ENCODE assay signal across 9 cellular contexts in the genomic region with DNA sequence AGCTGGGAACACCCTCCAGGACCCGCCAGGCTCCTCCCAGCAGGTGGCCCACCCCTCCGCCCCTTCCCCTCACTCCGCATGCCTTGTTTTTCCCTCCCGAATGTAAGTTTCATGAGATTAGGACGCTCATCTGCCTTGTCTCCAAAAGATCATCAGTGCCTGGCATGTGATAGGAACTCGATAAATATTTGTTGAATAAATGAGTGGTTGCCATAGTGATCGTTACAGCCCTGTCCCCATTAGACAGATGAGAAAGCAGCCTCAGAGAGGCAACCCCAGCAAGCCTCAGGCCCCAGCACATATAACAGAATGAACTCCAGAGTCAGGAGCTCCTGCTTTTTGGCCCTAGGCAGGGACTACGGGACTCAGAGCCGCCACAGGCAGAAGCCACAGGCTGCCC. TPM values are rescaled to one million over a fixed set of nuclear protein-coding genes. Genes with fewer than 3 reads are reported as not detected.
DNase-seq lines count a peak whose midpoint lies in the region; ATAC-seq, FAIRE-seq and TF ChIP-seq lines count a peak whose summit lies in the region.
"Had no signal": no experiment of that assay in that cellular context is flagged by ENCODE, and none has a peak within 500 bp of the region (broad histone marks: within the 10 kb centered on the region; RNA-seq: fewer than 3 reads in every experiment).

No MANE protein-coding gene starts in this region.

- no peak for DNase-seq in activated naive CD8-positive, alpha-beta T cell treated with anti-CD3 and anti-CD28 coated beads, Interleukin-2, amount 10 ng/mL, durations not matched to agents 7 days and 5 days
- DNase-seq in activated naive CD8-positive, alpha-beta T cell treated with anti-CD3 and anti-CD28 coated beads, Interleukin-2, amount 50 U/mL, for 24 hours: no peak
- DNase-seq in adipocyte (ENCODE audit: low read depth) (peak; percentile 3), lung (ENCODE audit: low spot score) (no peak), transverse colon (no peak), GM19239 (ENCODE audit: insufficient read length, low spot score) (no peak), spleen (no peak), GOT3 (lab: John Stamatoyannopoulos, UW) (no peak)

- no peak overlapping the region for H3K4me3 Mint-ChIP-seq in activated naive CD8-positive, alpha-beta T cell treated with anti-CD3 and anti-CD28 coated beads, Interleukin-2, amount 10 ng/mL, durations not matched to agents 7 days and 5 days
- H3K4me3 Mint-ChIP-seq in activated naive CD8-positive, alpha-beta T cell treated with anti-CD3 and anti-CD28 coated beads, Interleukin-2, amount 50 U/mL, for 24 hours: no peak overlapping the region

- intact Hi-C loops in transverse colon (cut with DNase I; ENCODE audit: low total_unique reads): no loop called here
- intact Hi-C loops in spleen (cut with DNase I; ENCODE audit: low total_unique reads): no loop called here

- ATAC-seq in activated naive CD8-positive, alpha-beta T cell treated with anti-CD3 and anti-CD28 coated beads, Interleukin-2, amount 10 ng/mL, durations not matched to agents 7 days and 5 days (ENCODE audit: low read depth): no peak
- ATAC-seq in activated naive CD8-positive, alpha-beta T cell treated with anti-CD3 and anti-CD28 coated beads, Interleukin-2, amount 50 U/mL, for 24 hours: no peak
- ATAC-seq in lung (ENCODE audit: insufficient read depth, low FRiP score): no peak

- peak overlapping the region; percentile 83 for H3K27ac Mint-ChIP-seq in activated naive CD8-positive, alpha-beta T cell treated with anti-CD3 and anti-CD28 coated beads, Interleukin-2, amount 10 ng/mL, durations not matched to agents 7 days and 5 days
- H3K27ac Mint-ChIP-seq in activated naive CD8-positive, alpha-beta T cell treated with anti-CD3 and anti-CD28 coated beads, Interleukin-2, amount 50 U/mL, for 24 hours: no peak overlapping the region

- H3K36me3 ChIP-seq in adipocyte (ENCODE audit: control insufficient read depth, insufficient read depth, low read length, severe bottlenecking) (peaks cover 8% of the 10 kb centered on the region), lung (ENCODE audit: control insufficient read depth in 2 of 2, insufficient read depth in 2 of 2, low read length in 2 of 2) (peaks cover 0 to 5% of the 10 kb centered on the region in 2 donors), transverse colon (no peaks in the 10 kb centered on the region), spleen (peaks cover 0 to 29% (median 3%) of the 10 kb centered on the region in 6 donors)

- H3K4me1 Mint-ChIP-seq in activated naive CD8-positive, alpha-beta T cell treated with anti-CD3 and anti-CD28 coated beads, Interleukin-2, amount 10 ng/mL, durations not matched to agents 7 days and 5 days: peaks cover 31% of the 10 kb centered on the region
- peaks cover 38% of the 10 kb centered on the region for H3K4me1 Mint-ChIP-seq in activated naive CD8-positive, alpha-beta T cell treated with anti-CD3 and anti-CD28 coated beads, Interleukin-2, amount 50 U/mL, for 24 hours

- H3K27me3 Mint-ChIP-seq in activated naive CD8-positive, alpha-beta T cell treated with anti-CD3 and anti-CD28 coated beads, Interleukin-2, amount 10 ng/mL, durations not matched to agents 7 days and 5 days: peaks cover 2% of the 10 kb centered on the region
- H3K27me3 Mint-ChIP-seq in activated naive CD8-positive, alpha-beta T cell treated with anti-CD3 and anti-CD28 coated beads, Interleukin-2, amount 50 U/mL, for 24 hours: no peaks in the 10 kb centered on the region

- TF ChIP-seq POLR2A in transverse colon (IDR thresholded peaks at IDR 0.05): no peak
- TF ChIP-seq POLR2A in spleen (IDR thresholded peaks at IDR 0.05): no peak

- no peak for TF ChIP-seq CTCF in lung (IDR thresholded peaks at IDR 0.05; ENCODE audit: control extremely low read depth, extremely low read depth)
- no peak for TF ChIP-seq CTCF in transverse colon (IDR thresholded peaks at IDR 0.05)
- no peak for TF ChIP-seq CTCF in spleen (IDR thresholded peaks at IDR 0.05 in 8 of 11, conservative IDR thresholded peaks at IDR 0.05 in 3 of 11)

- in situ Hi-C loops in transverse colon (cut with MboI; ENCODE audit: low pct_ligation_motif_present in 1 of 4, low pct_unique_long_range_greater_than_20kb in 1 of 4, low sequenced_read_pairs in 3 of 4): no loop called here

- H3K9me3 ChIP-seq in adipocyte (ENCODE audit: control insufficient read depth, low read length) (no peaks in the 10 kb centered on the region), lung (ENCODE audit: control insufficient read depth in 2 of 2, insufficient read depth in 1 of 2, low read length in 1 of 2) (no peaks in the 10 kb centered on the region), transverse colon (no peaks in the 10 kb centered on the region), spleen (no peaks in the 10 kb centered on the region)

- 69 to 78% methylated on average over 9 of the region's 9 CpGs for WGBS in lung, 2 donors
- 0 to 44% methylated on average over 1 to 9 of the region's 9 CpGs for WGBS in transverse colon (ENCODE audit: low coverage in 1 of 2), 2 donors
- WGBS in spleen, 5 donors: 80 to 92% (median 83%) methylated on average over 9 of the region's 9 CpGs

- H3K4me3 ChIP-seq in adipocyte (ENCODE audit: low read length) (no peak overlapping the region), lung (no peak overlapping the region), transverse colon (no peak overlapping the region), spleen (no peak overlapping the region)

- H3K4me1 ChIP-seq in adipocyte (ENCODE audit: control insufficient read depth, insufficient read depth, low read length) (peaks cover 58% of the 10 kb centered on the region), lung (ENCODE audit: control insufficient read depth in 2 of 2, insufficient read depth in 2 of 2, low read length in 2 of 2) (peaks cover 0 to 33% of the 10 kb centered on the region in 2 donors), transverse colon (peaks cover 31 to 66% (median 55%) of the 10 kb centered on the region in 4 donors), spleen (peaks cover 14 to 77% (median 46%) of the 10 kb centered on the region in 6 donors)

- TF ChIP-seq EP300 in transverse colon (IDR thresholded peaks at IDR 0.05; ENCODE audit: low read depth): no peak

- FAIRE-seq in GM19239 (lab: Jason Lieb, UNC): no peak

- H3K36me3 Mint-ChIP-seq in activated naive CD8-positive, alpha-beta T cell treated with anti-CD3 and anti-CD28 coated beads, Interleukin-2, amount 10 ng/mL, durations not matched to agents 7 days and 5 days: no peaks in the 10 kb centered on the region
- H3K36me3 Mint-ChIP-seq in activated naive CD8-positive, alpha-beta T cell treated with anti-CD3 and anti-CD28 coated beads, Interleukin-2, amount 50 U/mL, for 24 hours (ENCODE audit: low read depth): no peaks in the 10 kb centered on the region

- H3K27me3 ChIP-seq in adipocyte (replicated peaks; ENCODE audit: control insufficient read depth, insufficient read depth, low read length) (no peaks in the 10 kb centered on the region), lung (ENCODE audit: control insufficient read depth, insufficient read depth) (no peaks in the 10 kb centered on the region), transverse colon (no peaks in the 10 kb centered on the region), spleen (replicated peaks in 1 of 7) (no peaks in the 10 kb centered on the region)

- peak overlapping the region; percentile 65 for H3K9ac ChIP-seq in adipocyte (ENCODE audit: low read length)

- POLR2A ChIA-PET in activated naive CD8-positive, alpha-beta T cell treated with anti-CD3 and anti-CD28 coated beads, Interleukin-2, amount 10 ng/mL, durations not matched to agents 7 days and 5 days (lab: Charles Lee): no interaction called here

- H3K27ac ChIP-seq in lung (ENCODE audit: low read depth in 1 of 2, low read length in 1 of 2) (peak overlapping the region; percentile 36 to 40), transverse colon (peak overlapping the region; percentile 86 to 93 (median 90)), spleen (peak overlapping the region in 4 of 8 donors; percentile 72 to 95 (median 89))

- H3K9me3 Mint-ChIP-seq in activated naive CD8-positive, alpha-beta T cell treated with anti-CD3 and anti-CD28 coated beads, Interleukin-2, amount 10 ng/mL, durations not matched to agents 7 days and 5 days: no peaks in the 10 kb centered on the region
- no peaks in the 10 kb centered on the region for H3K9me3 Mint-ChIP-seq in activated naive CD8-positive, alpha-beta T cell treated with anti-CD3 and anti-CD28 coated beads, Interleukin-2, amount 50 U/mL, for 24 hours

RNA-seq across cellular contexts. Expression of a gene that starts 5.0 kb away (rescaled TPM):
- total RNA-seq in activated naive CD8-positive, alpha-beta T cell treated with anti-CD3 and anti-CD28 coated beads, Interleukin-2, amount 10 ng/mL, durations not matched to agents 7 days and 5 days: 1 to 10 TPM; 4.5 to 4.7 TPM
- 10 to 100 TPM in 1 of 2 donors, 1 to 10 TPM in 1; 3.8 to 14.9 TPM for total RNA-seq in lung
- polyA plus RNA-seq in lung: 10 to 100 TPM in 1 of 2 donors, 1 to 10 TPM in 1; 7.9 to 11.0 TPM
- total RNA-seq in transverse colon: 10 to 100 TPM in 1 of 4 donors, 1 to 10 TPM in 3; 2.9 to 31.0 (median 5.0) TPM
- total RNA-seq in spleen: 10 to 100 TPM in 2 of 7 donors, 1 to 10 TPM in 5; 7.7 to 13.0 (median 8.8) TPM
- polyA plus RNA-seq in spleen: 10 to 100 TPM in 1 of 3 donors, 1 to 10 TPM in 2; 5.2 to 10.0 (median 10.0) TPM

RNA-seq across cellular contexts. Expression of a gene that starts 28.5 kb away (rescaled TPM):
- under 1 TPM; 0.82 to 1.00 TPM for total RNA-seq in activated naive CD8-positive, alpha-beta T cell treated with anti-CD3 and anti-CD28 coated beads, Interleukin-2, amount 10 ng/mL, durations not matched to agents 7 days and 5 days
- total RNA-seq in lung: 10 to 100 TPM in 1 of 2 donors, 1 to 10 TPM in 1; 4.6 to 16.4 TPM
- polyA plus RNA-seq in lung: 10 to 100 TPM in 1 of 2 donors, 1 to 10 TPM in 1; 7.0 to 14.0 TPM
- total RNA-seq in transverse colon: 10 to 100 TPM in 1 of 4 donors, 1 to 10 TPM in 2, under 1 TPM in 1; 0.82 to 11.2 (median 7.0) TPM
- total RNA-seq in spleen: 10 to 100 TPM; 16.8 to 46.3 (median 23.1) TPM
- 10 to 100 TPM in 2 of 3 donors, 1 to 10 TPM in 1; 9.2 to 22.0 (median 10.3) TPM for polyA plus RNA-seq in spleen
- total RNA-seq: dermis microvascular lymphatic vessel endothelial cell had no signal

RNA-seq across cellular contexts. Expression of a gene that starts 41.8 kb away (rescaled TPM):
- total RNA-seq in activated naive CD8-positive, alpha-beta T cell treated with anti-CD3 and anti-CD28 coated beads, Interleukin-2, amount 10 ng/mL, durations not matched to agents 7 days and 5 days: 10 to 100 TPM; 48.3 to 53.1 TPM
- total RNA-seq in lung (10 to 100 TPM; 34.3 to 49.4 TPM), transverse colon (10 to 100 TPM; 28.9 to 55.6 (median 45.8) TPM), spleen (10 to 100 TPM; 24.9 to 43.9 (median 39.8) TPM)
- polyA plus RNA-seq in lung (10 to 100 TPM; 15.9 to 17.8 TPM), spleen (10 to 100 TPM; 13.0 to 22.8 (median 20.6) TPM)
